In the genomic region with DNA sequence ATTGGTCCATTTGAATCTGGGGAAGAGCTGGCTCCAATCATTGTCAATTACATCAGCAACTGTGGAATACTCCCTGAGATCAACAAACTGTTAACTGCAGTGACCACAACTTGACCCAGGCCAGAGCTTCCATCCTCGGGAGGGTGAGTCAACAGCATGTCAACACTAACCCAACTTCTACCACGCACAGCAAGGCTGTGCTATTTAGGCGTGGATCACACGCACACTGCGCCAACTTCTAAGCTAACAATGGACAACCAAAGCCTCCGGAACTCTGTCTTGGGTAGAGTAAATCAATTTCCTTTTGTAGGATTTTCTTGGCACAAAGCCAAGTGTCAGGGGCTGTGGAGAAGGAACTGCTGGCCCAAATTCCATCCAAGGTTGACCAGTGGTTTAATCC, we compare ENCODE assay signal across 1 cellular context.
TF ChIP-seq lines count a peak whose summit lies in the region.

No MANE protein-coding gene starts in this region.

TF ChIP-seq in HepG2, 621 proteins besides CTCF, POLR2A, EP300 and RAD21 (continued from another document):
- TF ChIP-seq, protein P1, sequence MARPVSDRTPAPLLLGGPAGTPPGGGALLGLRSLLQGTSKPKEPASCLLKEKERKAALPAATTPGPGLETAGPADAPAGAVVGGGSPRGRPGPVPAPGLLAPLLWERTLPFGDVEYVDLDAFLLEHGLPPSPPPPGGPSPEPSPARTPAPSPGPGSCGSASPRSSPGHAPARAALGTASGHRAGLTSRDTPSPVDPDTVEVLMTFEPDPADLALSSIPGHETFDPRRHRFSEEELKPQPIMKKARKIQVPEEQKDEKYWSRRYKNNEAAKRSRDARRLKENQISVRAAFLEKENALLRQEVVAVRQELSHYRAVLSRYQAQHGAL (CRISPR knock-in tag; IDR thresholded peaks at IDR 0.05; ENCODE audit: not compliant biosample characterization), result no peak
- TF ChIP-seq RARA (CRISPR knock-in tag; IDR thresholded peaks at IDR 0.05), result peak; percentile 90
- TF ChIP-seq FOXP1 (IDR thresholded peaks at IDR 0.05), result no peak
- peak; percentile 52; the same call in 1 of the 2 replicates for TF ChIP-seq FOXP1 (CRISPR knock-in tag; IDR thresholded peaks at IDR 0.05)
- peak; percentile 14; the same call in 1 of the 2 replicates for TF ChIP-seq ARID5B (CRISPR knock-in tag; IDR thresholded peaks at IDR 0.05)
- no peak for TF ChIP-seq CREB1 (IDR thresholded peaks at IDR 0.05)
- 0 out of 2 replicates have a peak, but pooled peaks have one; percentile 18 for TF ChIP-seq CREB1 (CRISPR knock-in tag; IDR thresholded peaks at IDR 0.05)
- no peak for TF ChIP-seq GMEB1 (CRISPR knock-in tag; IDR thresholded peaks at IDR 0.05; ENCODE audit: borderline replicate concordance)
- TF ChIP-seq ZFP1 (CRISPR knock-in tag; IDR thresholded peaks at IDR 0.05), result no peak
- TF ChIP-seq SAP130 (CRISPR knock-in tag; IDR thresholded peaks at IDR 0.05; ENCODE audit: low read depth), result 0 out of 2 replicates have a peak, but pooled peaks have one; percentile 29
- no peak for TF ChIP-seq ZNF3 (CRISPR knock-in tag; IDR thresholded peaks at IDR 0.05)
- TF ChIP-seq SIX4 (CRISPR knock-in tag; IDR thresholded peaks at IDR 0.05), result no peak
- 0 out of 2 replicates have a peak, but pooled peaks have one; percentile 21 for TF ChIP-seq GATAD2A (CRISPR knock-in tag; IDR thresholded peaks at IDR 0.05)
- no peak for TF ChIP-seq SOX13 (IDR thresholded peaks at IDR 0.05)
- TF ChIP-seq SOX13 (CRISPR knock-in tag; conservative IDR thresholded peaks at IDR 0.05 in 1 of 2, IDR thresholded peaks at IDR 0.05 in 1 of 2), result peak in 1 of 2 experiments; percentile 15; a peak in 1 of 4 replicates
- TF ChIP-seq MYC (CRISPR knock-in tag; IDR thresholded peaks at IDR 0.05; ENCODE audit: borderline replicate concordance), result no peak
- no peak for TF ChIP-seq GTF2F1 (IDR thresholded peaks at IDR 0.05; ENCODE audit: low read length)
- TF ChIP-seq POGZ (CRISPR knock-in tag; IDR thresholded peaks at IDR 0.05), result peak; percentile 38; the same call in 1 of the 2 replicates
- TF ChIP-seq, protein P2, sequence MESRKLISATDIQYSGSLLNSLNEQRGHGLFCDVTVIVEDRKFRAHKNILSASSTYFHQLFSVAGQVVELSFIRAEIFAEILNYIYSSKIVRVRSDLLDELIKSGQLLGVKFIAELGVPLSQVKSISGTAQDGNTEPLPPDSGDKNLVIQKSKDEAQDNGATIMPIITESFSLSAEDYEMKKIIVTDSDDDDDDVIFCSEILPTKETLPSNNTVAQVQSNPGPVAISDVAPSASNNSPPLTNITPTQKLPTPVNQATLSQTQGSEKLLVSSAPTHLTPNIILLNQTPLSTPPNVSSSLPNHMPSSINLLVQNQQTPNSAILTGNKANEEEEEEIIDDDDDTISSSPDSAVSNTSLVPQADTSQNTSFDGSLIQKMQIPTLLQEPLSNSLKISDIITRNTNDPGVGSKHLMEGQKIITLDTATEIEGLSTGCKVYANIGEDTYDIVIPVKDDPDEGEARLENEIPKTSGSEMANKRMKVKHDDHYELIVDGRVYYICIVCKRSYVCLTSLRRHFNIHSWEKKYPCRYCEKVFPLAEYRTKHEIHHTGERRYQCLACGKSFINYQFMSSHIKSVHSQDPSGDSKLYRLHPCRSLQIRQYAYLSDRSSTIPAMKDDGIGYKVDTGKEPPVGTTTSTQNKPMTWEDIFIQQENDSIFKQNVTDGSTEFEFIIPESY (CRISPR knock-in tag; IDR thresholded peaks at IDR 0.05), result peak; percentile 91
TF ChIP-seq in HepG2: peak in this region for 16.
